Comparison of ENCODE assay signal across 13 cellular contexts in genomic region chr2:82837588-82838304, GRCh38.
A peak's percentile ranks its signal among the peaks of the same experiment; 100 is the strongest.
DNase-seq lines count a peak whose midpoint lies in the region; ATAC-seq, FAIRE-seq and TF ChIP-seq lines count a peak whose summit lies in the region.
"Had no signal": no experiment of that assay in that cellular context is flagged by ENCODE, and none has a peak within 500 bp of the region (broad histone marks: within the 10 kb centered on the region; RNA-seq: fewer than 3 reads in every experiment).

No MANE protein-coding gene starts in this region.

- FAIRE-seq in RCC 7860 (lab: Jason Lieb, UNC), result peak; percentile 95

- no peaks in the 10 kb centered on the region for H3K27me3 Mint-ChIP-seq in CD4-positive, alpha-beta memory T cell

- H3K4me3 ChIP-seq in HCT116 (replicated peaks in 1 of 2; ENCODE audit: low read depth in 1 of 2, low read length in 2 of 2), result no peak overlapping the region
- no peak overlapping the region for H3K4me3 ChIP-seq in choroid plexus epithelial cell (ENCODE audit: low read depth, low read length)
- H3K4me3 ChIP-seq in skeletal muscle cell (ENCODE audit: low read depth, low read length), result no peak overlapping the region
- no peak overlapping the region for H3K4me3 ChIP-seq in CD4-positive, alpha-beta memory T cell (ENCODE audit: low read length in 2 of 2)
- H3K4me3 ChIP-seq: left lung had no signal

- TF ChIP-seq POLR2A in HCT116 (IDR thresholded peaks at IDR 0.05; ENCODE audit: borderline replicate concordance, extremely low read depth, insufficient read depth, insufficient read length), result no peak

- H3K79me2 ChIP-seq in HCT116 (ENCODE audit: insufficient read depth, low read length), result no peaks in the 10 kb centered on the region
- H3K79me2 ChIP-seq: parathyroid adenoma had no signal

- no peaks in the 10 kb centered on the region for H3K9me3 ChIP-seq in HCT116 (ENCODE audit: control insufficient read depth in 1 of 2, insufficient read depth in 1 of 2, low read depth in 1 of 2, low read length in 2 of 2)
- no peaks in the 10 kb centered on the region for H3K9me3 ChIP-seq in CD4-positive, alpha-beta memory T cell (ENCODE audit: control insufficient read depth in 1 of 2, low read length in 2 of 2)
- H3K9me3 ChIP-seq: left lung had no signal

- H3K27me3 ChIP-seq in HCT116 (ENCODE audit: insufficient read depth, low read length), result no peaks in the 10 kb centered on the region
- no peaks in the 10 kb centered on the region for H3K27me3 ChIP-seq in CD4-positive, alpha-beta memory T cell (ENCODE audit: insufficient read depth, low read length)
- H3K27me3 ChIP-seq: left lung had no signal

- DNase-seq in HCT116 (ENCODE audit: low read depth, low spot score) (peak; percentile 13), RCC 7860 (ENCODE audit: low spot score) (peak; percentile 83), choroid plexus epithelial cell (ENCODE audit: low read depth) (peak; percentile 97), skeletal muscle cell (ENCODE audit: low read depth) (peak; percentile 87), UCSD-AML1 (lab: John Stamatoyannopoulos, UW; ENCODE audit: unreplicated experiment) (no peak)
- no peak for DNase-seq in central memory CD4-positive, alpha-beta T cell
- DNase-seq in CD4-positive, alpha-beta memory T cell, result no peak
- DNase-seq in activated T-cell treated with anti-CD3 and anti-CD28 coated beads, Interleukin-2, amount 50 U/mL, for 48 hours, result no peak
- DNase-seq: activated CD8-positive, alpha-beta memory T cell treated with anti-CD3 and anti-CD28 coated beads for 24 hours; left lung; NCI-H187; SHP77 had no signal

- CTCF ChIA-PET in HCT116 (lab: Charles Lee), result no interaction called here
- CTCF ChIA-PET in CD4-positive, alpha-beta memory T cell (lab: Charles Lee; ENCODE audit: partially characterized antibody), result no interaction called here

- no peak overlapping the region for H3K9ac ChIP-seq in HCT116 (ENCODE audit: low read length)
- H3K9ac ChIP-seq: parathyroid adenoma had no signal

- POLR2A ChIA-PET in HCT116 (lab: Charles Lee), result no interaction called here
- POLR2A ChIA-PET in CD4-positive, alpha-beta memory T cell (lab: Charles Lee; ENCODE audit: partially characterized antibody), result no interaction called here

- no peak for TF ChIP-seq CTCF in HCT116 (IDR thresholded peaks at IDR 0.05 in 2 of 3, conservative IDR thresholded peaks at IDR 0.05 in 1 of 3; ENCODE audit: borderline replicate concordance in 1 of 3, insufficient read depth in 1 of 3, low read depth in 2 of 3, low read length in 2 of 3)
- no peak for TF ChIP-seq CTCF in choroid plexus epithelial cell (conservative IDR thresholded peaks at IDR 0.05; ENCODE audit: low read depth, low read length)

- no peaks in the 10 kb centered on the region for H4K20me1 ChIP-seq in HCT116 (ENCODE audit: insufficient read depth)

- H3K4me3 Mint-ChIP-seq in CD4-positive, alpha-beta memory T cell, result no peak overlapping the region

- no peak for TF ChIP-seq RAD21 in HCT116 (IDR thresholded peaks at IDR 0.05; ENCODE audit: low read depth)

- H3K9me3 Mint-ChIP-seq in CD4-positive, alpha-beta memory T cell, result peaks cover 0 to 13% (median 4%) of the 10 kb centered on the region in 8 donors

- intact Hi-C loops in HCT116 (cut with micrococcal nuclease), result no loop called here
- intact Hi-C loops in CD4-positive, alpha-beta memory T cell (cut with micrococcal nuclease), result no loop called here

- RAD21 ChIA-PET in HCT116 (lab: Charles Lee; ENCODE audit: low non-redundant PET in 1 of 2, low total read pairs in 2 of 2, uncharacterized antibody in 2 of 2, unreplicated experiment in 2 of 2), result no interaction called here

- peaks cover 0 to 5% of the 10 kb centered on the region in 2 experiments; a peak in 2 of 4 replicates for H3K4me1 ChIP-seq in HCT116 (ENCODE audit: control insufficient read depth in 1 of 2, insufficient read depth in 2 of 2, low read length in 2 of 2)
- H3K4me1 ChIP-seq in CD4-positive, alpha-beta memory T cell (ENCODE audit: insufficient read depth, low read length), result no peaks in the 10 kb centered on the region
- H3K4me1 ChIP-seq: left lung, parathyroid adenoma had no signal

- no peaks in the 10 kb centered on the region for H3K4me1 Mint-ChIP-seq in CD4-positive, alpha-beta memory T cell

- peak overlapping the region; percentile 21; the same call in 1 of the 2 replicates for H3K4me2 ChIP-seq in HCT116 (ENCODE audit: low read length)

- H3K36me3 ChIP-seq in HCT116 (ENCODE audit: control insufficient read depth in 1 of 2, insufficient read depth in 2 of 2, low read length in 2 of 2), result no peaks in the 10 kb centered on the region
- no peaks in the 10 kb centered on the region for H3K36me3 ChIP-seq in CD4-positive, alpha-beta memory T cell (ENCODE audit: insufficient read depth, low read length)
- H3K36me3 ChIP-seq: left lung had no signal

- ATAC-seq in HCT116, result peak; percentile 38; the same call in 1 of the 2 replicates
- ATAC-seq: left lung had no signal

- H2AFZ ChIP-seq in HCT116 (ENCODE audit: low read depth, low read length, poor library complexity, severe bottlenecking), result no peak overlapping the region
- H2AFZ ChIP-seq: parathyroid adenoma had no signal

- no peaks in the 10 kb centered on the region for H3K9me2 ChIP-seq in HCT116 (ENCODE audit: insufficient read depth)

- H3K27ac Mint-ChIP-seq in CD4-positive, alpha-beta memory T cell, result no peak overlapping the region

- H3K36me3 Mint-ChIP-seq in CD4-positive, alpha-beta memory T cell, result no peaks in the 10 kb centered on the region

- BruUV-seq in HCT116 (replicated peaks; lab: Mats Ljungman, UMichigan), result no TSS peak

- no peak overlapping the region for H3K27ac ChIP-seq in HCT116 (ENCODE audit: low read depth, low read length)
- H3K27ac ChIP-seq in CD4-positive, alpha-beta memory T cell (ENCODE audit: low read depth, low read length), result no peak overlapping the region
- H3K27ac ChIP-seq: left lung, parathyroid adenoma had no signal

TF ChIP-seq in HCT116, 20 proteins besides CTCF, POLR2A, EP300 and RAD21:
- TF ChIP-seq CEBPB (IDR thresholded peaks at IDR 0.05; ENCODE audit: low read depth), result peak; percentile 51
- TF ChIP-seq ATF3 (IDR thresholded peaks at IDR 0.05), result no peak
- no peak for TF ChIP-seq ZNF274 (IDR thresholded peaks at IDR 0.05; ENCODE audit: low read depth, low read length)
- no peak for TF ChIP-seq EZH2phosphoT487 (IDR thresholded peaks at IDR 0.05; ENCODE audit: borderline replicate concordance)
- TF ChIP-seq POLR2AphosphoS5 (IDR thresholded peaks at IDR 0.05; ENCODE audit: low read depth, low read length), result no peak
- TF ChIP-seq FOSL1 (IDR thresholded peaks at IDR 0.05; ENCODE audit: low read depth), result peak; percentile 51; the same call in 1 of the 2 replicates
- TF ChIP-seq ZBTB33 (IDR thresholded peaks at IDR 0.05; ENCODE audit: extremely low read depth, insufficient replicate concordance, low read length), result no peak
- TF ChIP-seq, protein P1, sequence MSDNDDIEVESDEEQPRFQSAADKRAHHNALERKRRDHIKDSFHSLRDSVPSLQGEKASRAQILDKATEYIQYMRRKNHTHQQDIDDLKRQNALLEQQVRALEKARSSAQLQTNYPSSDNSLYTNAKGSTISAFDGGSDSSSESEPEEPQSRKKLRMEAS (IDR thresholded peaks at IDR 0.05), result no peak
- TF ChIP-seq SP1 (IDR thresholded peaks at IDR 0.05; ENCODE audit: low read depth), result 0 out of 2 replicates have a peak, but pooled peaks have one; percentile 9
- TF ChIP-seq CBX3 (IDR thresholded peaks at IDR 0.05; ENCODE audit: low read depth), result no peak
TF ChIP-seq in HCT116: peak in this region for 3.

Comparison
In these comparisons a context has a peak if more than half of its experiments do, and no peak if none do; other contexts are left out.
1. DNase-seq: peak in HCT116 (single experiment), RCC 7860 (single experiment), choroid plexus epithelial cell (single experiment) and skeletal muscle cell (single experiment); none in central memory CD4-positive, alpha-beta T cell (single experiment), UCSD-AML1 (single experiment), CD4-positive, alpha-beta memory T cell (0 of 5) and activated T-cell treated with anti-CD3 and anti-CD28 coated beads, Interleukin-2, amount 50 U/mL, for 48 hours (0 of 2).